ENCODE assay signal across 2 cellular contexts in the genomic region with DNA sequence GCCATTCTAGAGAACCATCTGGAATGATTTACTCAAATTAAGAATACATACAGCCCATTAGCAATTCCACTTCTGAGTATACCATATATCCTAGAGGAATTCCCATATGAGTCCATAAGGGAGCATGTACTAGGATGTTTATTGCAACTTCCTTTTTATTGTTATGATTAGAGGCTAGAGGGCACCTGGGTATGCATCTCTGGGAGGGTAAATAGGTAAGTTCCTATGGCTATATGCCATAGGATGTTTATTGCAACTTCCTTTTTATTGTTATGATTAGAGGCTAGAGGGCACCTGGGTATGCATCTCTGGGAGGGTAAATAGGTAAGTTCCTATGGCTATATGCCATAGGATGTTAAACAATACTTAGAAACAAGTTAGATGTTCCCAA. TPM values are rescaled to one million over a fixed set of nuclear protein-coding genes. Genes with fewer than 3 reads are reported as not detected.
"Had no signal": no experiment of that assay in that cellular context is flagged by ENCODE, and none has a peak within 500 bp of the region (broad histone marks: within the 10 kb centered on the region; RNA-seq: fewer than 3 reads in every experiment).

No MANE protein-coding gene starts in this region.

RNA-seq across cellular contexts. Expression of a gene that starts 7.1 kb away (rescaled TPM):
- total RNA-seq: ascending aorta, chondrocyte had no signal
